Comparison of ENCODE assay signal across 9 cellular contexts in the genomic region with DNA sequence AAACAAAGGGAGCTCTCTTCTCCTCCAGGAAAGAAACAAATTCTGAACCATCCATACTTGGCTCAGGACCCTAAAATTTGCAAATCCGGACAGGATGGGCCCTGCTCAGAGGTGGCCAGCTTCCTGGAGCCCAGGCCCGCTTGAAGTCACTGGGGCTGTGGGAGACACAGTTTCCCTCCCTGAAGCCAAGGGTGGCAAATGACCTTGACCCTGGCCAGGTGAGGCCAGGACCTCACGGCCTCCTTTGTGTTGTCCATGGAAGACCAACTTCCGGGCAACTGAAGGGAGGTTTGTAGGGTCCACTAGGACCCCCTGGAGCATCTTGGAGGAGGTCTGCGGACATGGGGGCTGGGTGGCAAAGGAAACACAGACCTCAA. TPM values are rescaled to one million over a fixed set of nuclear protein-coding genes. Genes with fewer than 3 reads are reported as not detected.
A peak's percentile ranks its signal among the peaks of the same experiment; 100 is the strongest.
DNase-seq lines count a peak whose midpoint lies in the region; TF ChIP-seq lines count a peak whose summit lies in the region.
"Had no signal": no experiment of that assay in that cellular context is flagged by ENCODE, and none has a peak within 500 bp of the region (broad histone marks: within the 10 kb centered on the region; RNA-seq: fewer than 3 reads in every experiment).

No MANE protein-coding gene starts in this region.

- peak overlapping the region; percentile 90 for H3K27ac Mint-ChIP-seq in activated T-cell treated with anti-CD3 and anti-CD28 coated beads, Interleukin-2, amount 50 U/mL, for 24 hours
- H3K27ac Mint-ChIP-seq in activated naive CD8-positive, alpha-beta T cell: peak overlapping the region; percentile 58

- H3K27me3 ChIP-seq in mucosa of rectum (ENCODE audit: control insufficient read depth in 2 of 2, insufficient read depth in 2 of 2, low read length in 2 of 2) (no peaks in the 10 kb centered on the region), tibial nerve (peaks cover 0 to 3% of the 10 kb centered on the region in 2 donors)

- H3K4me3 ChIP-seq in mucosa of rectum (ENCODE audit: low read length in 2 of 2) (no peak overlapping the region), tibial nerve (no peak overlapping the region)
- H3K4me3 ChIP-seq: thoracic aorta had no signal

- TF ChIP-seq POLR2A in tibial nerve (IDR thresholded peaks at IDR 0.05): no peak

- no peaks in the 10 kb centered on the region for H3K27me3 Mint-ChIP-seq in activated T-cell treated with anti-CD3 and anti-CD28 coated beads, Interleukin-2, amount 50 U/mL, for 24 hours
- no peaks in the 10 kb centered on the region for H3K27me3 Mint-ChIP-seq in activated naive CD8-positive, alpha-beta T cell

- 66 to 69% methylated on average over 5 of the region's 5 CpGs for WGBS in tibial nerve, 2 donors

- no peaks in the 10 kb centered on the region for H3K36me3 Mint-ChIP-seq in activated T-cell treated with anti-CD3 and anti-CD28 coated beads, Interleukin-2, amount 50 U/mL, for 24 hours (ENCODE audit: low read depth)
- no peaks in the 10 kb centered on the region for H3K36me3 Mint-ChIP-seq in activated naive CD8-positive, alpha-beta T cell

- H3K27ac ChIP-seq in mucosa of rectum (ENCODE audit: low read depth in 2 of 2, low read length in 2 of 2) (peak overlapping the region; percentile 30 to 82), tibial nerve (peak overlapping the region; percentile 41 to 92 (median 77))

- H3K9ac ChIP-seq in mucosa of rectum (ENCODE audit: low read depth in 1 of 2, low read length in 2 of 2): peak overlapping the region in 1 of 2 donors; percentile 18

- H3K4me1 Mint-ChIP-seq in activated T-cell treated with anti-CD3 and anti-CD28 coated beads, Interleukin-2, amount 50 U/mL, for 24 hours (ENCODE audit: low read depth): peaks cover 44% of the 10 kb centered on the region
- H3K4me1 Mint-ChIP-seq in activated naive CD8-positive, alpha-beta T cell (ENCODE audit: low read depth): peaks cover 37% of the 10 kb centered on the region

- TF ChIP-seq EP300 in tibial nerve (IDR thresholded peaks at IDR 0.05): no peak

- no peaks in the 10 kb centered on the region for H3K9me3 Mint-ChIP-seq in activated T-cell treated with anti-CD3 and anti-CD28 coated beads, Interleukin-2, amount 50 U/mL, for 24 hours
- H3K9me3 Mint-ChIP-seq in activated naive CD8-positive, alpha-beta T cell (ENCODE audit: low read depth): no peaks in the 10 kb centered on the region

- peaks cover 52 to 58% of the 10 kb centered on the region in 2 donors for H3K4me1 ChIP-seq in mucosa of rectum (ENCODE audit: control insufficient read depth in 2 of 2, insufficient read depth in 2 of 2, low read length in 2 of 2)
- H3K4me1 ChIP-seq in tibial nerve: peaks cover 4 to 41% (median 31%) of the 10 kb centered on the region in 4 donors

- H3K36me3 ChIP-seq in mucosa of rectum (ENCODE audit: control insufficient read depth in 2 of 2, insufficient read depth in 2 of 2, low read length in 2 of 2): no peaks in the 10 kb centered on the region
- no peaks in the 10 kb centered on the region for H3K36me3 ChIP-seq in tibial nerve
- H3K36me3 ChIP-seq: thoracic aorta had no signal

- no peak for DNase-seq in activated T-cell treated with anti-CD3 and anti-CD28 coated beads, Interleukin-2, amount 50 U/mL, for 24 hours
- DNase-seq in activated T-cell treated with anti-CD3 and anti-CD28 coated beads, Interleukin-2, amount 50 U/mL, for 1 hour: no peak
- no peak for DNase-seq in tibial nerve (ENCODE audit: low spot score in 2 of 2)
- no peak for DNase-seq in cerebellum (ENCODE audit: low spot score)
- no peak for DNase-seq in NCI-H1694 (lab: John Stamatoyannopoulos, UW)
- DNase-seq in NCI-H82 (lab: John Stamatoyannopoulos, UW): no peak

- peak overlapping the region; percentile 63 for H3K4me3 Mint-ChIP-seq in activated T-cell treated with anti-CD3 and anti-CD28 coated beads, Interleukin-2, amount 50 U/mL, for 24 hours
- peak overlapping the region; percentile 40 for H3K4me3 Mint-ChIP-seq in activated naive CD8-positive, alpha-beta T cell

- TF ChIP-seq CTCF in tibial nerve (IDR thresholded peaks at IDR 0.05): no peak

- H3K9me3 ChIP-seq in mucosa of rectum (ENCODE audit: control insufficient read depth in 2 of 2, low read length in 2 of 2) (no peaks in the 10 kb centered on the region), tibial nerve (no peaks in the 10 kb centered on the region)
- H3K9me3 ChIP-seq: thoracic aorta had no signal

RNA-seq across cellular contexts. Expression of a gene that starts 5.5 kb away (rescaled TPM):
- total RNA-seq in tibial nerve: not detected
- 2.9 TPM for total RNA-seq in cerebellum
- total RNA-seq: thoracic aorta had no signal

RNA-seq across cellular contexts. Expression of a gene that starts 23.5 kb away (rescaled TPM):
- total RNA-seq in tibial nerve: 1 to 10 TPM in 3 of 4 donors, not detected in 1; 1.5 to 3.3 (median 3.0) TPM
- total RNA-seq in cerebellum: 8.6 TPM

RNA-seq across cellular contexts. Expression of a gene that starts 23.6 kb away (rescaled TPM):
- total RNA-seq in tibial nerve: 10 to 100 TPM; 42.7 to 99.3 (median 56.0) TPM
- 10.1 TPM for total RNA-seq in cerebellum

RNA-seq across cellular contexts. Expression of a gene that starts 55.8 kb away (rescaled TPM):
- total RNA-seq in tibial nerve (10 to 100 TPM in 3 of 4 donors, 1 to 10 TPM in 1; 9.4 to 45.7 (median 20.7) TPM), cerebellum (0.45 TPM)
